In genomic region chr3:15601399-15602145, GRCh38 we compare ENCODE assay signal across 8 cellular contexts. TPM values are rescaled to one million over a fixed set of nuclear protein-coding genes. Genes with fewer than 3 reads are reported as not detected.
DNase-seq lines count a peak whose midpoint lies in the region; ATAC-seq and TF ChIP-seq lines count a peak whose summit lies in the region.

BTD (plus strand) TSS chr3:15601745; CDS start chr3:15635440, 33,695 bp downstream.
HACL1 (minus strand) TSS chr3:15601569; CDS start chr3:15601463, 106 bp downstream.

- peak within 1 kb of the TSS; percentile 91 to 98 (median 97) for H3K27ac Mint-ChIP-seq in immature natural killer cell

- TF ChIP-seq CTCF in breast epithelium (IDR thresholded peaks at IDR 0.05): peak in 2 of 3 donors; percentile 22 to 49

- peaks cover 44 to 48% of the 10 kb centered on the region in 2 donors for H3K4me1 Mint-ChIP-seq in immature natural killer cell

- H3K27ac ChIP-seq in breast epithelium: peak within 1 kb of the TSS; percentile 85 to 94

- ATAC-seq in GM18520 (IDR thresholded peaks at IDR 0.05; ENCODE audit: unreplicated experiment) (peak; percentile 90), HG03045 (IDR thresholded peaks at IDR 0.05; ENCODE audit: unreplicated experiment) (peak; percentile 94)

- no peaks in the 10 kb centered on the region for H3K27me3 ChIP-seq in breast epithelium

- DNase-seq in T follicular helper cell (ENCODE audit: low read depth) (peak; percentile 98), breast epithelium (ENCODE audit: low spot score in 2 of 2) (peak; percentile 96 to 99), immature natural killer cell (peak; percentile 98 to 99 (median 98)), NCI-H2081 (lab: John Stamatoyannopoulos, UW) (no peak), NCI-H1092 (lab: John Stamatoyannopoulos, UW) (no peak)
- peak; percentile 99 for DNase-seq in stimulated activated CD4-positive, alpha-beta T cell treated with anti-CD3 and anti-CD28 coated beads, Interleukin-12 subunit alpha, Interleukin-12 subunit beta, amount 100 ng/mL, for 4 hours

- H3K4me3 Mint-ChIP-seq in immature natural killer cell: peak within 1 kb of the TSS; percentile 97 to 100 (median 99)

- no peaks in the 10 kb centered on the region for H3K9me3 ChIP-seq in breast epithelium

- peaks cover 27 to 28% (median 27%) of the 10 kb centered on the region in 3 donors for H3K36me3 Mint-ChIP-seq in immature natural killer cell

- no peaks in the 10 kb centered on the region for H3K36me3 ChIP-seq in breast epithelium

- intact Hi-C loops in breast epithelium (cut with DNase I; ENCODE audit: low total_unique reads): no loop called here

- TF ChIP-seq POLR2A in breast epithelium (IDR thresholded peaks at IDR 0.05): peak; percentile 69

- peaks cover 0 to 8% of the 10 kb centered on the region in 2 donors for H3K4me1 ChIP-seq in breast epithelium

- peak within 1 kb of the TSS; percentile 78 to 90 (median 82) for H3K4me3 ChIP-seq in breast epithelium

- no peaks in the 10 kb centered on the region for H3K9me3 Mint-ChIP-seq in immature natural killer cell

- peaks cover 8 to 11% (median 9%) of the 10 kb centered on the region in 3 donors for H3K27me3 Mint-ChIP-seq in immature natural killer cell (ENCODE audit: low read depth in 3 of 3)

RNA-seq across cellular contexts. Expression of gene BTD, which starts in this region (rescaled TPM):
- 10 to 100 TPM; 30.2 to 89.8 (median 35.1) TPM for total RNA-seq in breast epithelium
- polyA plus RNA-seq in immature natural killer cell: 10 to 100 TPM; 25.0 to 32.7 (median 32.3) TPM

RNA-seq across cellular contexts. Expression of gene HACL1, which starts in this region (rescaled TPM):
- 10 to 100 TPM; 27.7 to 40.3 (median 28.8) TPM for total RNA-seq in breast epithelium
- 10 to 100 TPM; 29.9 to 38.9 (median 32.3) TPM for polyA plus RNA-seq in immature natural killer cell

Comparison
In these comparisons a context has a peak if more than half of its experiments do, and no peak if none do; other contexts are left out.
1. DNase-seq: peak in T follicular helper cell (single experiment), breast epithelium (2 of 2), immature natural killer cell (3 of 3) and stimulated activated CD4-positive, alpha-beta T cell treated with anti-CD3 and anti-CD28 coated beads, Interleukin-12 subunit alpha, Interleukin-12 subunit beta, amount 100 ng/mL, for 4 hours (single experiment); none in NCI-H2081 (0 of 2) and NCI-H1092 (single experiment).